9 cellular contexts compared by ENCODE assay signal in genomic region chr17:8057691-8058114, GRCh38. TPM values are rescaled to one million over a fixed set of nuclear protein-coding genes. Genes with fewer than 3 reads are reported as not detected.
DNase-seq lines count a peak whose midpoint lies in the region; ATAC-seq and TF ChIP-seq lines count a peak whose summit lies in the region.
"Had no signal": no experiment of that assay in that cellular context is flagged by ENCODE, and none has a peak within 500 bp of the region (broad histone marks: within the 10 kb centered on the region; RNA-seq: fewer than 3 reads in every experiment).

No MANE protein-coding gene starts in this region.

- TF ChIP-seq CTCF in foreskin keratinocyte (conservative IDR thresholded peaks at IDR 0.05) (peak; percentile 90), nephron progenitor cell (IDR thresholded peaks at IDR 0.05) (peak; percentile 73)

- H3K4me1 ChIP-seq in foreskin keratinocyte = no peaks in the 10 kb centered on the region

- peaks cover 64% of the 10 kb centered on the region for H3K27me3 Mint-ChIP-seq in nephron progenitor cell (ENCODE audit: low read depth, poor library complexity)

- DNase-seq in ELF-1 (ENCODE audit: low read depth, low spot score) (peak; percentile 77), KG1 (lab: John Stamatoyannopoulos, UW) (peak; percentile 58), OCI-M2 (lab: John Stamatoyannopoulos, UW; ENCODE audit: unreplicated experiment) (peak; percentile 63), foreskin keratinocyte (peak; percentile 32 to 67), nephron progenitor cell (peak; percentile 57)
- peak; percentile 72 for DNase-seq in activated effector memory CD4-positive, alpha-beta T cell treated with anti-CD3 and anti-CD28 coated beads, Interleukin-2, amount 50 U/mL, for 16 hours

- peaks cover 16% of the 10 kb centered on the region for H3K4me1 Mint-ChIP-seq in nephron progenitor cell

- H3K9me3 Mint-ChIP-seq in nephron progenitor cell = peaks cover 3% of the 10 kb centered on the region
- H3K9me3 Mint-ChIP-seq: dendritic cell treated with granulocyte-macrophage colony-stimulating factor and Interleukin-4, amounts not matched to agents 40 ng/mL and 50 ng/mL, for 4 days had no signal

- H3K4me3 Mint-ChIP-seq in nephron progenitor cell = no peak overlapping the region
- H3K4me3 Mint-ChIP-seq: dendritic cell treated with granulocyte-macrophage colony-stimulating factor and Interleukin-4, amounts not matched to agents 40 ng/mL and 50 ng/mL, for 4 days had no signal

- H3K36me3 Mint-ChIP-seq in nephron progenitor cell (ENCODE audit: low read depth) = no peaks in the 10 kb centered on the region

- no peak overlapping the region for H3K27ac Mint-ChIP-seq in nephron progenitor cell

- H3K27ac ChIP-seq in foreskin keratinocyte = no peak overlapping the region

- ATAC-seq in foreskin keratinocyte = peak; percentile 70
- ATAC-seq in GM18868 (IDR thresholded peaks at IDR 0.05; ENCODE audit: unreplicated experiment) = no peak
- no peak for ATAC-seq in HG02870 (IDR thresholded peaks at IDR 0.05; ENCODE audit: unreplicated experiment)

- H3K27me3 ChIP-seq in foreskin keratinocyte = peaks cover 39% of the 10 kb centered on the region

RNA-seq across cellular contexts. Expression of gene ALOX15B, which starts 18.8 kb away (rescaled TPM):
- total RNA-seq in foreskin keratinocyte = 6.5 and 6.9 TPM in 2 replicates
- polyA plus RNA-seq in foreskin keratinocyte = 6.2 and 7.4 TPM in 2 replicates

RNA-seq across cellular contexts. Expression of gene ALOX12B, which starts 29.8 kb away (rescaled TPM):
- 0.25 and 0.31 TPM in 2 replicates for total RNA-seq in foreskin keratinocyte
- 0.30 and 0.43 TPM in 2 replicates for polyA plus RNA-seq in foreskin keratinocyte

RNA-seq across cellular contexts. Expression of gene GUCY2D, which starts 55.3 kb away (rescaled TPM):
- total RNA-seq in foreskin keratinocyte = 0.49 TPM in 1 of 2 replicates, not detected in the other
- polyA plus RNA-seq in foreskin keratinocyte = 0.26 and 0.44 TPM in 2 replicates
